15 cellular contexts compared by ENCODE assay signal in genomic region chr16:84379008-84379730, GRCh38.
"Had no signal": no experiment of that assay in that cellular context is flagged by ENCODE, and none has a peak within 500 bp of the region (broad histone marks: within the 10 kb centered on the region; RNA-seq: fewer than 3 reads in every experiment).

No MANE protein-coding gene starts in this region.

- H2AFZ ChIP-seq: neural progenitor cell had no signal

- H3K4me3 ChIP-seq: adrenal gland, gastroesophageal sphincter, neural progenitor cell, right atrium auricular region, transverse colon had no signal

- ATAC-seq: activated CD8-positive, alpha-beta T cell treated with anti-CD3 and anti-CD28 coated beads, Interleukin-2, amount 10 ng/mL, durations not matched to agents 7 days and 5 days; activated T-helper 17 cell treated with anti-CD3 and anti-CD28 coated beads, Interleukin-2, amount 50 U/mL, for 72 hours; gastroesophageal sphincter; T-cell had no signal

- H3K36me3 ChIP-seq: adrenal gland, gastroesophageal sphincter, neural progenitor cell, right atrium auricular region, transverse colon had no signal

- DNase-seq: activated CD4-positive, alpha-beta T cell treated with anti-CD3 and anti-CD28 coated beads for 48 hours; activated CD8-positive, alpha-beta memory T cell treated with anti-CD3 and anti-CD28 coated beads, Interleukin-2, amount 50 U/mL, for 48 hours; activated CD8-positive, alpha-beta T cell treated with anti-CD3 and anti-CD28 coated beads, Interleukin-2, amount 10 ng/mL, durations not matched to agents 7 days and 5 days; activated naive CD4-positive, alpha-beta T cell treated with anti-CD3 and anti-CD28 coated beads, Interleukin-2, amount 10 ng/mL, durations not matched to agents 7 days and 5 days; cortex of kidney; effector memory CD4-positive, alpha-beta T cell; midbrain; T-cell; T1000 had no signal

- H3K4me2 ChIP-seq: neural progenitor cell had no signal

- H3K9me3 ChIP-seq: adrenal gland, transverse colon had no signal

- H3K9ac ChIP-seq: neural progenitor cell had no signal

- H3K27ac ChIP-seq: adrenal gland, gastroesophageal sphincter, neural progenitor cell, right atrium auricular region had no signal

- H3K27me3 ChIP-seq: adrenal gland, neural progenitor cell, right atrium auricular region, transverse colon had no signal

- H3K4me1 ChIP-seq: adrenal gland, gastroesophageal sphincter, right atrium auricular region had no signal
